16 cellular contexts compared by ENCODE assay signal in genomic region chr11:57124912-57125311, GRCh38. TPM values are rescaled to one million over a fixed set of nuclear protein-coding genes. Genes with fewer than 3 reads are reported as not detected.
"Had no signal": no experiment of that assay in that cellular context is flagged by ENCODE, and none has a peak within 500 bp of the region (broad histone marks: within the 10 kb centered on the region; RNA-seq: fewer than 3 reads in every experiment).

No MANE protein-coding gene starts in this region.

- ATAC-seq: left lung; sciatic nerve; stimulated activated naive CD8-positive, alpha-beta T cell treated with anti-CD3 and anti-CD28 coated beads, Interleukin-15, amount 100 ng/mL, for 72 hours had no signal

- H3K4me1 ChIP-seq: prostate gland, testis had no signal

- H3K4me1 Mint-ChIP-seq: activated naive CD4-positive, alpha-beta T cell treated with anti-CD3 and anti-CD28 coated beads, Interleukin-2, amount 50 U/mL, for 24 hours; memory B cell; stimulated activated naive CD8-positive, alpha-beta T cell treated with anti-CD3 and anti-CD28 coated beads, Interleukin-15, amount 100 ng/mL, for 72 hours had no signal

- H3K9me3 Mint-ChIP-seq: activated naive CD4-positive, alpha-beta T cell treated with anti-CD3 and anti-CD28 coated beads, Interleukin-2, amount 50 U/mL, for 24 hours; activated T-cell treated with anti-CD3 and anti-CD28 coated beads, Interleukin-2, amount 50 U/mL, for 24 hours; brain; memory B cell; stimulated activated naive CD8-positive, alpha-beta T cell treated with anti-CD3 and anti-CD28 coated beads, Interleukin-15, amount 100 ng/mL, for 72 hours had no signal

- H3K9me3 ChIP-seq: heart right ventricle, left lung, neutrophil, prostate gland, testis had no signal

- H3K27ac ChIP-seq: heart right ventricle, neutrophil, prostate gland, testis had no signal

- H3K4me3 Mint-ChIP-seq: activated naive CD4-positive, alpha-beta T cell treated with anti-CD3 and anti-CD28 coated beads, Interleukin-2, amount 50 U/mL, for 24 hours; activated T-cell treated with anti-CD3 and anti-CD28 coated beads, Interleukin-2, amount 50 U/mL, for 24 hours; brain; memory B cell; stimulated activated naive CD8-positive, alpha-beta T cell treated with anti-CD3 and anti-CD28 coated beads, Interleukin-15, amount 100 ng/mL, for 72 hours had no signal

- DNase-seq: activated CD4-positive, alpha-beta T cell treated with anti-CD3 and anti-CD28 coated beads, Interleukin-2, amount 50 U/mL, for 4 hours; activated effector memory CD4-positive, alpha-beta T cell treated with Interleukin-2 at 50 U/mL for 16 hours; activated T-cell treated with anti-CD3 and anti-CD28 coated beads, Interleukin-2, amount 50 U/mL, for 24 hours; heart right ventricle; left lung; stimulated activated CD4-positive, alpha-beta T cell treated with anti-CD3 and anti-CD28 coated beads, Interleukin-4, amount 100 ng/mL, for 24 hours; stimulated activated naive CD8-positive, alpha-beta T cell treated with anti-CD3 and anti-CD28 coated beads, Interleukin-15, amount 100 ng/mL, for 72 hours; testis had no signal

- H3K4me3 ChIP-seq: heart right ventricle, left lung, prostate gland, testis had no signal

- H3K36me3 Mint-ChIP-seq: activated naive CD4-positive, alpha-beta T cell treated with anti-CD3 and anti-CD28 coated beads, Interleukin-2, amount 50 U/mL, for 24 hours; brain; memory B cell had no signal

- H3K36me3 ChIP-seq: heart right ventricle, left lung, neutrophil, prostate gland had no signal

- H3K27ac Mint-ChIP-seq: activated naive CD4-positive, alpha-beta T cell treated with anti-CD3 and anti-CD28 coated beads, Interleukin-2, amount 50 U/mL, for 24 hours; activated T-cell treated with anti-CD3 and anti-CD28 coated beads, Interleukin-2, amount 50 U/mL, for 24 hours; brain; memory B cell; stimulated activated naive CD8-positive, alpha-beta T cell treated with anti-CD3 and anti-CD28 coated beads, Interleukin-15, amount 100 ng/mL, for 72 hours had no signal

- H3K27me3 ChIP-seq: left lung, testis had no signal

RNA-seq across cellular contexts. Expression of gene LRRC55, which starts 56.8 kb away (rescaled TPM):
- total RNA-seq: sciatic nerve; T-helper 2 cell treated with Interferon-gamma antibody and Interleukin-4, amounts not matched to agents 100 ng/mL and 5 ng/mL, for 36 hours; ureter had no signal
